8 cellular contexts compared by ENCODE assay signal in the genomic region with DNA sequence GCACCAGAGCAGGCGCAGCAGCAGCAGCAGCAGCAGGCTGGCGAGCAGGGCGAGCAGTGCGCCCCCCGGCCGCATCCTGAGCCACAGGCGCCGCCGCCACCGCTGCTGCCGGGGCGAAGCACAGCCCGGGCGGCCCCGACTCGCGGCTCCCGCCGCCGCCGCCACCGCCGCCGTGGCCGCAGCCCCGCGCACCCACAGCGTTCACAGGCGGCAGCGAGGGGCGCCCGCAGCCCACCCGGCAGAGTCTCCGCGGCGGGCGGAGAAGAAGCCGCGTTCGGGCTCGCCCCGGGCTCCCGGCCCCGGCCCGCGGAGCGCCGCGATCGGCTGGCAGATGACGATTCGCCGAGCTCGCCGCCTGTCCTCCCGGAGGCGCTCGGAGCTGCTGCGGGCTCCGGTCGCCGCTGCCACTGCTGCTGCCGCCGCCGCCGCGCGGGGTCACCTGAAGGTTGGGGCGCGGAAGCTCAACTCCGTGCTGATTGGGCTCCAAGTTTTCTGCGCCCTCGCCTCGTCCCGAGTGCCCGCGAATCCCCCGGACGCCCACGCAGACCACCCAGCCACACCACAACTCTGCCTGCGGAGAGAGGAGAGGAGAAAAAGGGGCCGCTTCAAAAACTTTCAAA. TPM values are rescaled to one million over a fixed set of nuclear protein-coding genes. Genes with fewer than 3 reads are reported as not detected.
DNase-seq lines count a peak whose midpoint lies in the region; ATAC-seq and TF ChIP-seq lines count a peak whose summit lies in the region.

A gene with protein sequence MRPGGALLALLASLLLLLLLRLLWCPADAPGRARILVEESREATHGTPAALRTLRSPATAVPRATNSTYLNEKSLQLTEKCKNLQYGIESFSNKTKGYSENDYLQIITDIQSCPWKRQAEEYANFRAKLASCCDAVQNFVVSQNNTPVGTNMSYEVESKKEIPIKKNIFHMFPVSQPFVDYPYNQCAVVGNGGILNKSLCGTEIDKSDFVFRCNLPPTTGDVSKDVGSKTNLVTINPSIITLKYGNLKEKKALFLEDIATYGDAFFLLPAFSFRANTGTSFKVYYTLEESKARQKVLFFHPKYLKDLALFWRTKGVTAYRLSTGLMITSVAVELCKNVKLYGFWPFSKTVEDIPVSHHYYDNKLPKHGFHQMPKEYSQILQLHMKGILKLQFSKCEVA (minus strand): TSS at position 415 of the 620 bp plus-strand sequence. CDS start 340 bp downstream, at position 75.

- H3K9ac ChIP-seq in neural progenitor cell: no peak within 1 kb of the TSS

- H3K4me3 Mint-ChIP-seq in neural progenitor cell: peak within 1 kb of the TSS; percentile 91

- H3K27me3 ChIP-seq in neural progenitor cell (peaks cover 20% of the 10 kb centered on the region), upper lobe of right lung (peaks cover 27% of the 10 kb centered on the region)

- peaks cover 24% of the 10 kb centered on the region for H3F3A ChIP-seq in neural progenitor cell (ENCODE audit: low read depth)

- ATAC-seq in GM19468 (IDR thresholded peaks at IDR 0.05; ENCODE audit: extremely low read depth, unreplicated experiment): peak; percentile 42
- peak; percentile 78 for ATAC-seq in upper lobe of right lung

- intact Hi-C loops in upper lobe of right lung (cut with DNase I): no loop called here

- H4K20me1 ChIP-seq in neural progenitor cell (ENCODE audit: low read depth): no peaks in the 10 kb centered on the region

- peak within 1 kb of the TSS; percentile 76 for H3K4me2 ChIP-seq in neural progenitor cell

- H3K79me2 ChIP-seq in neural progenitor cell (ENCODE audit: low read depth): no peaks in the 10 kb centered on the region

- H3K27me3 Mint-ChIP-seq in neural progenitor cell (ENCODE audit: insufficient read depth, low read depth): peaks cover 42% of the 10 kb centered on the region

- H3K27ac Mint-ChIP-seq in neural progenitor cell: no peak within 1 kb of the TSS

- H3K36me3 ChIP-seq in neural progenitor cell (peaks cover 6% of the 10 kb centered on the region), upper lobe of right lung (no peaks in the 10 kb centered on the region)

- peak within 1 kb of the TSS; percentile 99 for H2AFZ ChIP-seq in neural progenitor cell (replicated peaks)

- H3K27ac ChIP-seq in C4-2B (no peak within 1 kb of the TSS), neural progenitor cell (peak within 1 kb of the TSS; percentile 11), upper lobe of right lung (peak within 1 kb of the TSS; percentile 67)

- peak; percentile 55 to 67 for DNase-seq in activated T-cell treated with anti-CD3 and anti-CD28 coated beads, Interleukin-2, amount 50 U/mL, for 48 hours
- DNase-seq in fibroblast of peridontal ligament (ENCODE audit: extremely low read depth) (peak; percentile 25), neural progenitor cell (ENCODE audit: low spot score) (peak; percentile 83), upper lobe of right lung (peak; percentile 73), GF-D8 (lab: John Stamatoyannopoulos, UW) (no peak)

- H3K9me3 ChIP-seq in neural progenitor cell (ENCODE audit: low read depth) (peaks cover 8% of the 10 kb centered on the region), upper lobe of right lung (peaks cover 1% of the 10 kb centered on the region)

- H3K36me3 Mint-ChIP-seq in neural progenitor cell: no peaks in the 10 kb centered on the region

- peaks cover 12% of the 10 kb centered on the region for H3K4me1 ChIP-seq in neural progenitor cell
- peaks cover 7% of the 10 kb centered on the region for H3K4me1 ChIP-seq in upper lobe of right lung

- peaks cover 22% of the 10 kb centered on the region for H3K9me3 Mint-ChIP-seq in neural progenitor cell

- H3K4me3 ChIP-seq in neural progenitor cell (peak within 1 kb of the TSS; percentile 61), upper lobe of right lung (peak within 1 kb of the TSS; percentile 54)

- peak; percentile 28 for TF ChIP-seq CTCF in C4-2B (conservative IDR thresholded peaks at IDR 0.05)
- TF ChIP-seq CTCF in LNCAP (IDR thresholded peaks at IDR 0.05): peak; percentile 27; the same call in 1 of the 2 replicates
- TF ChIP-seq CTCF in neural progenitor cell (IDR thresholded peaks at IDR 0.05): peak; percentile 8
- TF ChIP-seq CTCF in upper lobe of right lung (IDR thresholded peaks at IDR 0.05): no peak

- H3K4me1 Mint-ChIP-seq in neural progenitor cell: peaks cover 14% of the 10 kb centered on the region

RNA-seq across cellular contexts. Expression of the gene that starts here (rescaled TPM):
- total RNA-seq in neural progenitor cell (ENCODE audit: low replicate concordance) (4.4 and 5.1 TPM in 2 replicates), upper lobe of right lung (13.9 TPM)
